Comparison of ENCODE assay signal across 13 cellular contexts in the genomic region with DNA sequence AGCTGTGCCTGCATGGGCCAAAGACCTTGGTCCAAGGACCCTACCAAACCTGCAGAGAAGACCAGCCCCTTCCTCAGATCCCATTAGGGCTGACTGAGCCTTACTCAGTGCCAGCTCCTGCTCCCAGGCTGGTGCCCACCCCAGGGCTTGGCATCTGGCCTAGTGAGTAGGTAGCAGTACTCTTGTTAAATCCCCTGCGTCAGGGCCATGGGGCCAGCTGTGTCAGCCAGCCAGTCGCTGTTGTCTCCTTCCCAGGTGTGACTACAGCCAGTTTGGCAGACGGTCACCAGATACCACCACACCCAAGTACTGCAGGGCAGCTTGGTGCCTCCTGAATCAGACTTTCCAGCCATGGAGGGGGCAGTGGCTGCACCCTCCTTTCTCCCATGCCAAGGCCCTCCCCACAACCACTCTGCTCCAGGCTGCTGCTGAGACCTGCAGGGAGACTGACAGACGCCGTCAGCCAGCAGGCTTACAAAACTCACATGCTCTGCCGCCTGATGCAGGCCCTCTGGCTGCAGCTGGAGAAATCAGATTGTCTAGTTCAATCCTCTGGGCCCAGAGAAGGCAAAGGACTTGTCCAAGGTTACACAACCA. TPM values are rescaled to one million over a fixed set of nuclear protein-coding genes. Genes with fewer than 3 reads are reported as not detected.
DNase-seq lines count a peak whose midpoint lies in the region; ATAC-seq and TF ChIP-seq lines count a peak whose summit lies in the region.
"Had no signal": no experiment of that assay in that cellular context is flagged by ENCODE, and none has a peak within 500 bp of the region (broad histone marks: within the 10 kb centered on the region; RNA-seq: fewer than 3 reads in every experiment).

No MANE protein-coding gene starts in this region.

- no TSS peak for BruUV-seq in Caco-2 (replicated peaks; lab: Mats Ljungman, UMichigan)

- no peaks in the 10 kb centered on the region for H3K9me2 ChIP-seq in Karpas-422 (replicated peaks; ENCODE audit: insufficient read depth, low read length)

- H3K4me3 Mint-ChIP-seq in Caco-2 (ENCODE audit: unreplicated experiment) (peak overlapping the region; percentile 81), osteocyte (ENCODE audit: unreplicated experiment) (no peak overlapping the region)
- H3K4me3 Mint-ChIP-seq in activated CD4-positive, alpha-beta memory T cell treated with anti-CD3 and anti-CD28 coated beads, Interleukin-2, amount 10 ng/mL, durations not matched to agents 7 days and 5 days: no peak overlapping the region
- H3K4me3 Mint-ChIP-seq: activated CD8-positive, alpha-beta T cell treated with anti-CD3 and anti-CD28 coated beads for 36 hours; B cell; brain had no signal

- H3K4me1 ChIP-seq in Caco-2 (peaks cover 52% of the 10 kb centered on the region), NT2/D1 (ENCODE audit: insufficient read depth, insufficient read length) (peaks cover 39% of the 10 kb centered on the region), foreskin keratinocyte (peaks cover 19% of the 10 kb centered on the region), Karpas-422 (ENCODE audit: low read length) (no peaks in the 10 kb centered on the region)

- H3K27ac ChIP-seq in foreskin keratinocyte (peak overlapping the region; percentile 55), Karpas-422 (ENCODE audit: low read length) (no peak overlapping the region)
- H3K27ac ChIP-seq: ovary had no signal

- H3K4me1 Mint-ChIP-seq in Caco-2 (ENCODE audit: low read depth, unreplicated experiment): peaks cover 15% of the 10 kb centered on the region
- peaks cover 53% of the 10 kb centered on the region for H3K4me1 Mint-ChIP-seq in osteocyte (ENCODE audit: unreplicated experiment)
- peaks cover 7% of the 10 kb centered on the region for H3K4me1 Mint-ChIP-seq in activated CD4-positive, alpha-beta memory T cell treated with anti-CD3 and anti-CD28 coated beads, Interleukin-2, amount 10 ng/mL, durations not matched to agents 7 days and 5 days

- DNase-seq in Caco-2 (no peak), NT2/D1 (ENCODE audit: low read depth, low spot score) (no peak), foreskin keratinocyte (peak in 1 of 2 donors; percentile 78), osteocyte (ENCODE audit: extremely low spot score, unreplicated experiment) (no peak), Karpas-422 (no peak), NOMO-1 treated with DMSO at 0.1 percent for 48 hours (lab: John Stamatoyannopoulos, UW; ENCODE audit: unreplicated experiment) (no peak)
- no peak for DNase-seq in activated CD4-positive, alpha-beta T cell treated with anti-CD3 and anti-CD28 coated beads for 1 hour
- no peak for DNase-seq in activated CD4-positive, alpha-beta memory T cell treated with anti-CD3 and anti-CD28 coated beads, Interleukin-2, amount 10 ng/mL, durations not matched to agents 7 days and 5 days
- DNase-seq: activated CD8-positive, alpha-beta T cell treated with anti-CD3 and anti-CD28 coated beads for 36 hours; NCI-H1105; ovary had no signal

- H3K9me3 Mint-ChIP-seq in Caco-2 (ENCODE audit: unreplicated experiment) (no peaks in the 10 kb centered on the region), osteocyte (ENCODE audit: unreplicated experiment) (no peaks in the 10 kb centered on the region)
- H3K9me3 Mint-ChIP-seq in activated CD4-positive, alpha-beta memory T cell treated with anti-CD3 and anti-CD28 coated beads, Interleukin-2, amount 10 ng/mL, durations not matched to agents 7 days and 5 days: no peaks in the 10 kb centered on the region
- H3K9me3 Mint-ChIP-seq: activated CD8-positive, alpha-beta T cell treated with anti-CD3 and anti-CD28 coated beads for 36 hours had no signal

- no peaks in the 10 kb centered on the region for H3K9me3 ChIP-seq in Caco-2
- H3K9me3 ChIP-seq in NT2/D1 (ENCODE audit: insufficient read depth, low read length): no peaks in the 10 kb centered on the region
- H3K9me3 ChIP-seq in Karpas-422 (ENCODE audit: low read length): no peaks in the 10 kb centered on the region
- H3K9me3 ChIP-seq: ovary had no signal

- intact Hi-C loops in Caco-2 (cut with micrococcal nuclease; ENCODE audit: unreplicated experiment): no loop called here

- H3K27me3 Mint-ChIP-seq in Caco-2 (ENCODE audit: insufficient read depth, unreplicated experiment): no peaks in the 10 kb centered on the region
- H3K27me3 Mint-ChIP-seq in osteocyte (ENCODE audit: unreplicated experiment): no peaks in the 10 kb centered on the region
- H3K27me3 Mint-ChIP-seq in activated CD4-positive, alpha-beta memory T cell treated with anti-CD3 and anti-CD28 coated beads, Interleukin-2, amount 10 ng/mL, durations not matched to agents 7 days and 5 days: peaks cover 28% of the 10 kb centered on the region

- ATAC-seq in foreskin keratinocyte: peak; percentile 36
- ATAC-seq: activated CD8-positive, alpha-beta T cell treated with anti-CD3 and anti-CD28 coated beads for 36 hours had no signal

- H3K36me3 Mint-ChIP-seq in Caco-2 (ENCODE audit: insufficient read depth, unreplicated experiment): peaks cover 51% of the 10 kb centered on the region
- no peaks in the 10 kb centered on the region for H3K36me3 Mint-ChIP-seq in osteocyte (ENCODE audit: unreplicated experiment)
- H3K36me3 Mint-ChIP-seq in activated CD4-positive, alpha-beta memory T cell treated with anti-CD3 and anti-CD28 coated beads, Interleukin-2, amount 10 ng/mL, durations not matched to agents 7 days and 5 days (ENCODE audit: low read depth): no peaks in the 10 kb centered on the region
- H3K36me3 Mint-ChIP-seq: brain had no signal

- no peak overlapping the region for H3K4me2 ChIP-seq in Karpas-422 (ENCODE audit: low read depth, low read length, poor library complexity, severe bottlenecking)

- POLR2A ChIA-PET in Caco-2 (lab: Charles Lee): interaction anchor here (0.8 kb wide), 1 partner anchor 16 kb away, joined by 7 read pairs; a partner anchor contains a TSS
- POLR2A ChIA-PET in activated CD4-positive, alpha-beta memory T cell treated with anti-CD3 and anti-CD28 coated beads, Interleukin-2, amount 10 ng/mL, durations not matched to agents 7 days and 5 days (lab: Charles Lee): no interaction called here

- no peaks in the 10 kb centered on the region for H4K20me1 ChIP-seq in Karpas-422 (ENCODE audit: insufficient read depth, low read depth, low read length)

- no peak for TF ChIP-seq CTCF in Caco-2 (IDR thresholded peaks at IDR 0.05; ENCODE audit: insufficient read depth in 1 of 2, low read depth in 1 of 2, low read length in 1 of 2, severe bottlenecking in 1 of 2, unreplicated experiment in 1 of 2)
- TF ChIP-seq CTCF in foreskin keratinocyte (conservative IDR thresholded peaks at IDR 0.05): peak; percentile 25
- TF ChIP-seq CTCF in osteocyte (IDR thresholded peaks at IDR 0.05): no peak

- peak overlapping the region; percentile 87 for H3K27ac Mint-ChIP-seq in Caco-2 (ENCODE audit: unreplicated experiment)
- H3K27ac Mint-ChIP-seq in osteocyte (ENCODE audit: unreplicated experiment): peak overlapping the region; percentile 56
- H3K27ac Mint-ChIP-seq in activated CD4-positive, alpha-beta memory T cell treated with anti-CD3 and anti-CD28 coated beads, Interleukin-2, amount 10 ng/mL, durations not matched to agents 7 days and 5 days: no peak overlapping the region
- H3K27ac Mint-ChIP-seq: activated CD8-positive, alpha-beta T cell treated with anti-CD3 and anti-CD28 coated beads for 36 hours; B cell had no signal

- no peaks in the 10 kb centered on the region for H3K27me3 ChIP-seq in Caco-2 (replicated peaks; ENCODE audit: control insufficient read depth, insufficient read depth, low read length)
- H3K27me3 ChIP-seq in NT2/D1 (ENCODE audit: insufficient read depth, insufficient read length): no peaks in the 10 kb centered on the region
- no peaks in the 10 kb centered on the region for H3K27me3 ChIP-seq in foreskin keratinocyte
- no peaks in the 10 kb centered on the region for H3K27me3 ChIP-seq in Karpas-422 (ENCODE audit: low read length)
- H3K27me3 ChIP-seq: ovary had no signal

- H3K4me3 ChIP-seq in Caco-2 (ENCODE audit: low read depth, low read length): no peak overlapping the region
- H3K4me3 ChIP-seq in NT2/D1 (ENCODE audit: insufficient read length, low read depth): peak overlapping the region; percentile 56
- no peak overlapping the region for H3K4me3 ChIP-seq in Karpas-422 (ENCODE audit: low read length)
- H3K4me3 ChIP-seq: ovary had no signal

- CTCF ChIA-PET in Caco-2 (lab: Charles Lee): interaction anchor here (0.6 to 2.4 kb wide), 3 partner anchors 15 to 40 kb away, joined by 3 to 6 read pairs (median 3); no protein-coding TSS in a partner anchor
- CTCF ChIA-PET in activated CD4-positive, alpha-beta memory T cell treated with anti-CD3 and anti-CD28 coated beads, Interleukin-2, amount 10 ng/mL, durations not matched to agents 7 days and 5 days (lab: Charles Lee): interaction anchor here (1.4 kb wide), 1 partner anchor 11 kb away, joined by 4 read pairs; no protein-coding TSS in a partner anchor

- peaks cover 2% of the 10 kb centered on the region; the same call in 1 of the 2 replicates for H3K36me3 ChIP-seq in Caco-2 (ENCODE audit: control insufficient read depth, insufficient read depth, low read length)
- H3K36me3 ChIP-seq in NT2/D1 (ENCODE audit: insufficient read depth, insufficient read length, low read length): peaks cover 42% of the 10 kb centered on the region
- no peaks in the 10 kb centered on the region for H3K36me3 ChIP-seq in Karpas-422 (ENCODE audit: insufficient read depth, low read length)
- H3K36me3 ChIP-seq: ovary had no signal

- H3K79me2 ChIP-seq in Karpas-422 (ENCODE audit: low read length): no peaks in the 10 kb centered on the region

- no peak overlapping the region for H2AFZ ChIP-seq in Karpas-422 (ENCODE audit: low read length)

- H3K9ac ChIP-seq in NT2/D1 (ENCODE audit: insufficient read length, low read depth) (peak overlapping the region; percentile 73), Karpas-422 (ENCODE audit: low read length) (no peak overlapping the region)

RNA-seq across cellular contexts. Expression of a gene that starts 3.0 kb away (rescaled TPM):
- total RNA-seq in Caco-2 (2022): 19.4 and 21.1 TPM in 2 replicates
- total RNA-seq in foreskin keratinocyte: 55.8 and 59.5 TPM in 2 replicates
- polyA plus RNA-seq in foreskin keratinocyte: 46.7 and 50.3 TPM in 2 replicates
- 6.8 and 7.9 TPM in 2 replicates for total RNA-seq in osteocyte
- not detected in 2 replicates for total RNA-seq in Karpas-422 (2014; rRNA removed; shearing (Covaris generic); ENCODE audit: low replicate concordance)
- not detected for total RNA-seq in activated CD4-positive, alpha-beta memory T cell treated with anti-CD3 and anti-CD28 coated beads, Interleukin-2, amount 10 ng/mL, durations not matched to agents 7 days and 5 days
- total RNA-seq: activated CD8-positive, alpha-beta T cell treated with anti-CD3 and anti-CD28 coated beads for 36 hours had no signal

RNA-seq across cellular contexts. Expression of a gene that starts 16.2 kb away (rescaled TPM):
- total RNA-seq in Caco-2 (2022) (23.3 and 23.6 TPM in 2 replicates), foreskin keratinocyte (72.3 and 79.0 TPM in 2 replicates), osteocyte (33.7 and 36.3 TPM in 2 replicates)
- 88.9 and 102 TPM in 2 replicates for polyA plus RNA-seq in foreskin keratinocyte
- not detected in 2 replicates for total RNA-seq in Karpas-422 (2014; rRNA removed; shearing (Covaris generic); ENCODE audit: low replicate concordance)
- not detected for total RNA-seq in activated CD4-positive, alpha-beta memory T cell treated with anti-CD3 and anti-CD28 coated beads, Interleukin-2, amount 10 ng/mL, durations not matched to agents 7 days and 5 days

RNA-seq across cellular contexts. Expression of a gene that starts 49.4 kb away (rescaled TPM):
- 13.5 and 14.1 TPM in 2 replicates for total RNA-seq in Caco-2 (2022)
- total RNA-seq in foreskin keratinocyte: 27.8 and 32.8 TPM in 2 replicates
- 29.9 and 33.8 TPM in 2 replicates for polyA plus RNA-seq in foreskin keratinocyte
- not detected in 2 replicates for total RNA-seq in osteocyte
- total RNA-seq in Karpas-422 (2014; rRNA removed; shearing (Covaris generic); ENCODE audit: low replicate concordance): 0.14 TPM in 1 of 2 replicates, not detected in the other
- total RNA-seq in activated CD4-positive, alpha-beta memory T cell treated with anti-CD3 and anti-CD28 coated beads, Interleukin-2, amount 10 ng/mL, durations not matched to agents 7 days and 5 days: under 1 TPM in 1 of 2 experiments, not detected in 1; 0.13 TPM

Comparison
In these comparisons a context has a peak if more than half of its experiments do, and no peak if none do; other contexts are left out.
1. RNA of a gene that starts 16.2 kb away (total RNA-seq): 72.3 to 79.0 TPM in foreskin keratinocyte, 33.7 to 36.3 TPM in osteocyte and 23.3 to 23.6 TPM in Caco-2; not detected in activated CD4-positive, alpha-beta memory T cell treated with anti-CD3 and anti-CD28 coated beads, Interleukin-2, amount 10 ng/mL, durations not matched to agents 7 days and 5 days and not detected in Karpas-422; every median in the first group is over 10 times any median in the second.
2. RNA of a gene that starts 49.4 kb away (total RNA-seq): 27.8 to 32.8 TPM in foreskin keratinocyte and 13.5 to 14.1 TPM in Caco-2; 0.13 TPM in activated CD4-positive, alpha-beta memory T cell treated with anti-CD3 and anti-CD28 coated beads, Interleukin-2, amount 10 ng/mL, durations not matched to agents 7 days and 5 days, not detected in osteocyte and 0.14 TPM in Karpas-422; every median in the first group is over 10 times any median in the second.